ENCODE assay signal across 10 cellular contexts in the genomic region with DNA sequence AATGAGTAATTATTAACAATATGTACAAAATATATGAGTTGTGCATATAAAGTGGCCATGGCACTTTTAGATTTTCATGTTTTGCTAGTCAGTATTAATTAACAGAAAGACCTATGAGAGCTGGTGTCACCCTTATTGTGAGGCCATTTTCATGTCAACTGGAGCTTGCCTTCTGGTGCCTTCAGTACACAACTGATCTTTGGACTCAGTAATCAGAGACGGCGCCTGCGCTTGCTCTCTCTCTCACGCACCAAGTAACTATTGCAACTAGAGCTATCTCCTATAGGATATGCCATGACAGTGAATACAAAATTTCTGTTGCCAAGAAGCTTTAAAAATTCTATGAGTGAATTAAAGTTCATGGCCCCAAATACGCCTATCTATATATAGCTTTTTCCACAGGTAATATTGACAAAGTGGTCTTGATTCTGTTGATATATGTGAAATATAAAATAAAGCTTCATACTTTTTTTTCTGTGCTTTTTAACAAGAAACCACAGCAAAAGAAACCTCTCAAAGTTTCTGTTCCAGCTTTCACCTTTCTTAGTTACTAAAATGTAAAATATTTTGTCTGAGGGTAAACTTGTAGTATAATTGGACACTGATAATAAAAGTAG. TPM values are rescaled to one million over a fixed set of nuclear protein-coding genes. Genes with fewer than 3 reads are reported as not detected.
DNase-seq lines count a peak whose midpoint lies in the region; ATAC-seq and TF ChIP-seq lines count a peak whose summit lies in the region.
"Had no signal": no experiment of that assay in that cellular context is flagged by ENCODE, and none has a peak within 500 bp of the region (broad histone marks: within the 10 kb centered on the region; RNA-seq: fewer than 3 reads in every experiment).

No MANE protein-coding gene starts in this region.

- WGBS in heart left ventricle, 4 donors: 76 to 84% (median 80%) methylated on average over 5 of the region's 5 CpGs

- H3K4me1 Mint-ChIP-seq in memory B cell (peaks cover 48% of the 10 kb centered on the region), type B pancreatic cell (ENCODE audit: unreplicated experiment) (peaks cover 73% of the 10 kb centered on the region)

- H3K27ac ChIP-seq in left ventricle myocardium inferior (replicated peaks): peak overlapping the region; percentile 69
- peak overlapping the region in 3 of 12 donors; percentile 97 to 99 (median 97) for H3K27ac ChIP-seq in heart left ventricle
- peak overlapping the region; percentile 72; the same call in 1 of the 2 replicates for H3K27ac ChIP-seq in VCaP
- H3K27ac ChIP-seq: SJSA1 had no signal

- H3K4me3 ChIP-seq in left ventricle myocardium inferior (no peak overlapping the region), heart left ventricle (no peak overlapping the region)
- H3K4me3 ChIP-seq: SJSA1 had no signal

- intact Hi-C loops in left ventricle myocardium inferior (cut with micrococcal nuclease): no loop called here
- intact Hi-C loops in heart left ventricle (cut with DNase I): loop anchor here in 8 of 10 donors (2.0 to 10.0 kb wide), 7 partner anchors 64 to 784 kb away; a partner anchor contains a TSS

- no peaks in the 10 kb centered on the region for H3K9me3 ChIP-seq in left ventricle myocardium inferior (replicated peaks)
- H3K9me3 ChIP-seq in heart left ventricle: no peaks in the 10 kb centered on the region
- H3K9me3 ChIP-seq: heart right ventricle, SJSA1 had no signal

- no peaks in the 10 kb centered on the region for H3K27me3 Mint-ChIP-seq in memory B cell
- no peaks in the 10 kb centered on the region for H3K27me3 Mint-ChIP-seq in type B pancreatic cell

- no peak for ATAC-seq in heart left ventricle
- ATAC-seq in memory B cell (ENCODE audit: low read depth): no peak
- no peak for ATAC-seq in esophagus mucosa
- ATAC-seq: heart right ventricle had no signal

- H3K27ac Mint-ChIP-seq in memory B cell (peak overlapping the region; percentile 65), type B pancreatic cell (peak overlapping the region; percentile 98)

- H3K36me3 ChIP-seq in left ventricle myocardium inferior (no peaks in the 10 kb centered on the region), heart left ventricle (no peaks in the 10 kb centered on the region)
- H3K36me3 ChIP-seq: heart right ventricle had no signal

- no peak for TF ChIP-seq CTCF in left ventricle myocardium inferior (IDR thresholded peaks at IDR 0.05; ENCODE audit: borderline replicate concordance)
- TF ChIP-seq CTCF in heart left ventricle (IDR thresholded peaks at IDR 0.05): no peak
- TF ChIP-seq CTCF in VCaP (conservative IDR thresholded peaks at IDR 0.05): no peak
- no peak for TF ChIP-seq CTCF in type B pancreatic cell (conservative IDR thresholded peaks at IDR 0.05)

- H3K4me1 ChIP-seq in left ventricle myocardium inferior: peaks cover 96% of the 10 kb centered on the region
- peaks cover 0 to 77% (median 61%) of the 10 kb centered on the region in 12 donors for H3K4me1 ChIP-seq in heart left ventricle

- DNase-seq in left ventricle myocardium inferior (no peak), heart left ventricle (no peak), memory B cell (ENCODE audit: low spot score in 2 of 2) (no peak), type B pancreatic cell (ENCODE audit: extremely low spot score, unreplicated experiment) (no peak), cerebellar nuclear complex (lab: John Stamatoyannopoulos, UW) (no peak), putamen (ENCODE audit: low spot score) (no peak)
- DNase-seq: heart right ventricle had no signal

- H3K36me3 Mint-ChIP-seq in memory B cell (no peaks in the 10 kb centered on the region), type B pancreatic cell (no peaks in the 10 kb centered on the region)

- H3K4me3 Mint-ChIP-seq in memory B cell (peak overlapping the region; percentile 34), type B pancreatic cell (peak overlapping the region; percentile 89)

- no peaks in the 10 kb centered on the region for H3K9me3 Mint-ChIP-seq in memory B cell
- H3K9me3 Mint-ChIP-seq in type B pancreatic cell: no peaks in the 10 kb centered on the region

- no peak for TF ChIP-seq POLR2A in heart left ventricle (IDR thresholded peaks at IDR 0.05)

- H3K27me3 ChIP-seq in left ventricle myocardium inferior (ENCODE audit: low read depth) (no peaks in the 10 kb centered on the region), heart left ventricle (no peaks in the 10 kb centered on the region)
- H3K27me3 ChIP-seq: heart right ventricle, SJSA1 had no signal

RNA-seq across cellular contexts. Expression of a gene that starts 2.9 kb away (rescaled TPM):
- 14.5 TPM for total RNA-seq in left ventricle myocardium inferior
- 10 to 100 TPM; 12.2 to 21.6 (median 16.1) TPM for total RNA-seq in heart left ventricle
- polyA plus RNA-seq in heart left ventricle: 10 to 100 TPM in 1 of 2 donors, 1 to 10 TPM in 1; 5.1 to 12.6 TPM
- total RNA-seq in type B pancreatic cell (ENCODE audit: low replicate concordance): 19.2 and 26.2 TPM in 2 replicates
- 21.9 TPM for total RNA-seq in esophagus mucosa
